Comparison of ENCODE assay signal across 19 cellular contexts in genomic region chr7:37193087-37193774, GRCh38.
DNase-seq lines count a peak whose midpoint lies in the region; ATAC-seq, FAIRE-seq and TF ChIP-seq lines count a peak whose summit lies in the region.
"Had no signal": no experiment of that assay in that cellular context is flagged by ENCODE, and none has a peak within 500 bp of the region (broad histone marks: within the 10 kb centered on the region; RNA-seq: fewer than 3 reads in every experiment).

No MANE protein-coding gene starts in this region.

- DNase-seq in right lobe of liver (no peak), HepG2 (ENCODE audit: low spot score) (no peak), dermis blood vessel endothelial cell (peak; percentile 53), lung microvascular endothelial cell (ENCODE audit: low read depth in 2 of 2) (peak; percentile 56 to 84), mucosa of gallbladder (ENCODE audit: low spot score) (no peak)
- no peak for DNase-seq in activated effector memory CD4-positive, alpha-beta T cell treated with Interleukin-2 at 50 U/mL for 16 hours
- DNase-seq: activated gamma-delta T cell treated with Interleukin-2 at 50 U/mL for 16 hours; effector CD8-positive, alpha-beta T cell; NCI-H2081 treated with DMSO at 0.1 percent for 48 hours; NCI-H524 treated with DMSO at 0.1 percent for 48 hours; transverse colon had no signal

- no peak overlapping the region for H2AFZ ChIP-seq in HepG2 (ENCODE audit: low read length)
- H2AFZ ChIP-seq: GM23338, hepatocyte had no signal

- H3K4me3 ChIP-seq in right lobe of liver (no peak overlapping the region), HepG2 (replicated peaks in 1 of 3; ENCODE audit: insufficient read depth in 1 of 3, low read depth in 2 of 3, low read length in 3 of 3) (no peak overlapping the region)
- H3K4me3 ChIP-seq: A549, GM23338, hepatocyte, SK-N-MC, transverse colon had no signal

- TF ChIP-seq CTCF in right lobe of liver (IDR thresholded peaks at IDR 0.05) (no peak), HepG2 (CRISPR knock-in tag; IDR thresholded peaks at IDR 0.05) (no peak)

- BruUV-seq in HepG2 (replicated peaks; lab: Mats Ljungman, UMichigan) = no TSS peak

- CTCF ChIA-PET in HepG2 (lab: Yijun Ruan, JAX; ENCODE audit: low intra/inter-chr PET ratio, low total read pairs) = no interaction called here

- H3K9ac ChIP-seq in HepG2 (ENCODE audit: insufficient read depth, low read depth, low read length) = no peak overlapping the region

- FAIRE-seq in HepG2 (lab: Jason Lieb, UNC) = no peak
- FAIRE-seq: A549, keratinocyte had no signal

- no peak for TF ChIP-seq RAD21 in HepG2 (CRISPR knock-in tag; IDR thresholded peaks at IDR 0.05)

- H3K4me1 ChIP-seq in right lobe of liver = peaks cover 0 to 29% (median 6%) of the 10 kb centered on the region in 4 donors
- H3K4me1 ChIP-seq in HepG2 (ENCODE audit: insufficient read depth, low read length) = peaks cover 40% of the 10 kb centered on the region
- H3K4me1 ChIP-seq: A549 had no signal

- no peak overlapping the region for H3K4me2 ChIP-seq in HepG2 (ENCODE audit: low read depth, low read length)
- H3K4me2 ChIP-seq: A549, GM23338, hepatocyte had no signal

- H4K20me1 ChIP-seq in HepG2 (ENCODE audit: insufficient read depth, low read length) = no peaks in the 10 kb centered on the region

- H3K9me3 ChIP-seq in right lobe of liver (no peaks in the 10 kb centered on the region), HepG2 (ENCODE audit: low read length) (no peaks in the 10 kb centered on the region)
- H3K9me3 ChIP-seq: A549, transverse colon had no signal

- TF ChIP-seq POLR2A in right lobe of liver (IDR thresholded peaks at IDR 0.05) (no peak), HepG2 (IDR thresholded peaks at IDR 0.05; ENCODE audit: insufficient read depth in 1 of 2, low read depth in 2 of 2, low read length in 2 of 2) (no peak)

- H3K27me3 ChIP-seq in right lobe of liver = no peaks in the 10 kb centered on the region
- H3K27me3 ChIP-seq in HepG2 (ENCODE audit: control insufficient read depth in 1 of 2, insufficient read depth in 2 of 2, low read length in 2 of 2) = no peaks in the 10 kb centered on the region
- H3K27me3 ChIP-seq: hepatocyte, transverse colon had no signal

- no peaks in the 10 kb centered on the region for H3K79me2 ChIP-seq in HepG2 (ENCODE audit: insufficient read depth, low read length)
- H3K79me2 ChIP-seq: hepatocyte had no signal

- intact Hi-C loops in right lobe of liver (cut with DNase I) = no loop called here
- intact Hi-C loops in HepG2 (cut with micrococcal nuclease; ENCODE audit: unreplicated experiment) = no loop called here

- POLR2A ChIA-PET in HepG2 (lab: Yijun Ruan, JAX) = no interaction called here

- in situ Hi-C loops in HepG2 (cut with HindIII; ENCODE audit: extremely low pct_ligation_motif_present, low pct_unique_long_range_greater_than_20kb) = loop anchor here (25.0 kb wide), 1 partner anchor 531 kb away; no protein-coding TSS in a partner anchor

- H3K36me3 ChIP-seq in right lobe of liver (peaks cover 0 to 5% (median 0%) of the 10 kb centered on the region in 4 donors), HepG2 (replicated peaks in 1 of 2; ENCODE audit: control insufficient read depth in 1 of 2, insufficient read depth in 2 of 2, low read length in 2 of 2) (no peaks in the 10 kb centered on the region)
- H3K36me3 ChIP-seq: transverse colon had no signal

- ATAC-seq in right lobe of liver = peak; percentile 30 to 78 (median 56)
- ATAC-seq in HepG2 = no peak
- ATAC-seq in GM18519 (IDR thresholded peaks at IDR 0.05; ENCODE audit: low FRiP score, unreplicated experiment) = no peak
- ATAC-seq in GM19351 (IDR thresholded peaks at IDR 0.05; ENCODE audit: unreplicated experiment) = no peak
- ATAC-seq: A549, GM23338 had no signal

- H3K27ac ChIP-seq in right lobe of liver (peak overlapping the region in 2 of 3 donors; percentile 31 to 45), HepG2 (ENCODE audit: extremely low read length, insufficient read depth, low read length) (no peak overlapping the region)
- H3K27ac ChIP-seq: A549, C4-2B, hepatocyte, SK-N-MC, transverse colon had no signal

- WGBS in right lobe of liver (ENCODE audit: insufficient coverage, low coverage, low lambda C conversion rate, missing lambda C conversion rate) = 71% methylated on average over 13 of the region's 16 CpGs
- 96% methylated on average over 14 of the region's 16 CpGs for WGBS in HepG2 (ENCODE audit: low lambda C conversion rate)

- TF ChIP-seq EP300 in HepG2 (IDR thresholded peaks at IDR 0.05; ENCODE audit: low read depth in 2 of 2, low read length in 2 of 2) (no peak), HepG2 (CRISPR knock-in tag; IDR thresholded peaks at IDR 0.05; ENCODE audit: borderline replicate concordance) (no peak)

TF ChIP-seq in HepG2, 621 proteins besides CTCF, POLR2A, EP300 and RAD21:
- TF ChIP-seq MAF1 (CRISPR knock-in tag; IDR thresholded peaks at IDR 0.05; ENCODE audit: borderline replicate concordance) = no peak

Comparison
In these comparisons a context has a peak if more than half of its experiments do, and no peak if none do; other contexts are left out.
1. ATAC-seq: peak in right lobe of liver (4 of 4); none in HepG2 (single experiment), GM18519 (single experiment) and GM19351 (single experiment).
2. DNase-seq: peak in dermis blood vessel endothelial cell (single experiment) and lung microvascular endothelial cell (2 of 2); none in right lobe of liver (0 of 3), HepG2 (single experiment), mucosa of gallbladder (single experiment) and activated effector memory CD4-positive, alpha-beta T cell treated with Interleukin-2 at 50 U/mL for 16 hours (single experiment).